19 cellular contexts compared by ENCODE assay signal in genomic region chr16:477758-478157, GRCh38. TPM values are rescaled to one million over a fixed set of nuclear protein-coding genes. Genes with fewer than 3 reads are reported as not detected.
DNase-seq lines count a peak whose midpoint lies in the region; ATAC-seq and TF ChIP-seq lines count a peak whose summit lies in the region.
"Had no signal": no experiment of that assay in that cellular context is flagged by ENCODE, and none has a peak within 500 bp of the region (broad histone marks: within the 10 kb centered on the region; RNA-seq: fewer than 3 reads in every experiment).

No MANE protein-coding gene starts in this region.

- H3K36me3 ChIP-seq in lung (ENCODE audit: control insufficient read depth in 2 of 2, insufficient read depth in 2 of 2, low read length in 2 of 2): peaks cover 0 to 17% of the 10 kb centered on the region in 2 donors
- no peaks in the 10 kb centered on the region for H3K36me3 ChIP-seq in CD8-positive, alpha-beta memory T cell (ENCODE audit: insufficient read depth, low read length)
- H3K36me3 ChIP-seq: neural progenitor cell, SJCRH30 had no signal

- no peak for ATAC-seq in lung (ENCODE audit: insufficient read depth, low FRiP score)
- no peak for ATAC-seq in GM19328 (IDR thresholded peaks at IDR 0.05; ENCODE audit: unreplicated experiment)
- ATAC-seq: CD8-positive, alpha-beta T cell had no signal

- no peaks in the 10 kb centered on the region for H3K9me3 Mint-ChIP-seq in CD8-positive, alpha-beta memory T cell
- H3K9me3 Mint-ChIP-seq: activated B cell treated with CpG ODN at 0.5 μM for 24 hours; activated T-helper 1 cell treated with anti-CD3 and anti-CD28 coated beads, Interleukin-12 subunit alpha, Interleukin-12 subunit beta, Interleukin-2, Interleukin-4 antibody, amounts not matched to agents 30 ng/mL and 10 ng/mL and 1 ng/mL, durations not matched to agents 14 hours and 24 hours and 36 hours; CD8-positive, alpha-beta T cell; endodermal cell; neural progenitor cell had no signal

- H3K4me3 ChIP-seq in lung: no peak overlapping the region
- no peak overlapping the region for H3K4me3 ChIP-seq in CD8-positive, alpha-beta memory T cell (ENCODE audit: low read length)
- H3K4me3 ChIP-seq: neural progenitor cell, SJCRH30 had no signal

- POLR2A ChIA-PET in CD8-positive, alpha-beta memory T cell (lab: Charles Lee): no interaction called here

- H3K36me3 Mint-ChIP-seq in CD8-positive, alpha-beta memory T cell: peaks cover under 1 to 25% (median 3%) of the 10 kb centered on the region in 3 donors

- H3K9me3 ChIP-seq in lung (ENCODE audit: control insufficient read depth in 2 of 2, insufficient read depth in 1 of 2, low read length in 1 of 2): no peaks in the 10 kb centered on the region
- H3K9me3 ChIP-seq in CD8-positive, alpha-beta memory T cell (ENCODE audit: low read length): no peaks in the 10 kb centered on the region
- H3K9me3 ChIP-seq: SJCRH30 had no signal

- DNase-seq in ACHN (peak; percentile 81), HK-2 (ENCODE audit: unreplicated experiment) (peak; percentile 10), dermis blood vessel endothelial cell (peak; percentile 27), lung (ENCODE audit: low spot score) (no peak), NCI-H2107 treated with DMSO at 0.1 percent for 48 hours (lab: John Stamatoyannopoulos, UW; ENCODE audit: unreplicated experiment) (no peak), GM19240 (ENCODE audit: insufficient read length, low spot score) (no peak)
- no peak for DNase-seq in CD8-positive, alpha-beta memory T cell
- DNase-seq: activated B cell treated with CpG ODN at 0.5 μM for 24 hours; CD8-positive, alpha-beta T cell; endodermal cell; foreskin melanocyte; NCI-H2029 treated with DMSO at 0.1 percent for 48 hours; NCI-H510A; retina; SJCRH30; T-helper 2 cell had no signal

- in situ Hi-C loops in ACHN (cut with HindIII; ENCODE audit: low pct_ligation_motif_present, low pct_unique_long_range_greater_than_20kb, low sequenced_read_pairs): no loop called here

- no peaks in the 10 kb centered on the region for H3K4me1 ChIP-seq in lung (ENCODE audit: control insufficient read depth in 2 of 2, insufficient read depth in 2 of 2, low read length in 2 of 2)
- no peaks in the 10 kb centered on the region for H3K4me1 ChIP-seq in CD8-positive, alpha-beta memory T cell (ENCODE audit: insufficient read depth, low read length)

- CTCF ChIA-PET in CD8-positive, alpha-beta memory T cell (lab: Charles Lee): no interaction called here

- H3K27ac ChIP-seq in lung (ENCODE audit: low read depth in 1 of 2, low read length in 1 of 2): peak overlapping the region; percentile 3 to 6
- H3K27ac ChIP-seq in CD8-positive, alpha-beta memory T cell (ENCODE audit: low read depth, low read length): no peak overlapping the region
- H3K27ac ChIP-seq: neural progenitor cell, SJCRH30 had no signal

- no peak for TF ChIP-seq CTCF in lung (IDR thresholded peaks at IDR 0.05; ENCODE audit: control extremely low read depth, extremely low read depth)

- no peak overlapping the region for H3K4me3 Mint-ChIP-seq in CD8-positive, alpha-beta memory T cell
- H3K4me3 Mint-ChIP-seq: activated B cell treated with CpG ODN at 0.5 μM for 24 hours; activated T-helper 1 cell treated with anti-CD3 and anti-CD28 coated beads, Interleukin-12 subunit alpha, Interleukin-12 subunit beta, Interleukin-2, Interleukin-4 antibody, amounts not matched to agents 30 ng/mL and 10 ng/mL and 1 ng/mL, durations not matched to agents 14 hours and 24 hours and 36 hours; CD8-positive, alpha-beta T cell; endodermal cell; neural progenitor cell had no signal

- H3K27me3 ChIP-seq in lung (ENCODE audit: control insufficient read depth, insufficient read depth): no peaks in the 10 kb centered on the region
- H3K27me3 ChIP-seq in CD8-positive, alpha-beta memory T cell (ENCODE audit: insufficient read depth, low read length, poor library complexity, severe bottlenecking): no peaks in the 10 kb centered on the region
- H3K27me3 ChIP-seq: neural progenitor cell, SJCRH30 had no signal

- H3K27ac Mint-ChIP-seq in CD8-positive, alpha-beta memory T cell: no peak overlapping the region
- H3K27ac Mint-ChIP-seq: activated B cell treated with CpG ODN at 0.5 μM for 24 hours; activated T-helper 1 cell treated with anti-CD3 and anti-CD28 coated beads, Interleukin-12 subunit alpha, Interleukin-12 subunit beta, Interleukin-2, Interleukin-4 antibody, amounts not matched to agents 30 ng/mL and 10 ng/mL and 1 ng/mL, durations not matched to agents 14 hours and 24 hours and 36 hours; CD8-positive, alpha-beta T cell; endodermal cell; neural progenitor cell had no signal

- H3K27me3 Mint-ChIP-seq in CD8-positive, alpha-beta memory T cell: no peaks in the 10 kb centered on the region
- H3K27me3 Mint-ChIP-seq: activated B cell treated with CpG ODN at 0.5 μM for 24 hours had no signal

- H3K4me1 Mint-ChIP-seq in CD8-positive, alpha-beta memory T cell: peaks cover 0 to 2% (median 0%) of the 10 kb centered on the region in 3 donors
- H3K4me1 Mint-ChIP-seq: activated B cell treated with CpG ODN at 0.5 μM for 24 hours had no signal

- WGBS in lung, 2 donors: 52 to 78% methylated on average over 11 of the region's 11 CpGs

RNA-seq across cellular contexts. Expression of gene CAPN15, which starts 49.8 kb away (rescaled TPM):
- total RNA-seq in dermis blood vessel endothelial cell (50.5 and 83.4 TPM in 2 replicates), lung (10 to 100 TPM; 14.4 to 64.1 TPM)
- 10 to 100 TPM; 37.2 to 40.6 TPM for polyA plus RNA-seq in lung
- total RNA-seq in CD8-positive, alpha-beta memory T cell: 10 to 100 TPM; 91.9 to 98.6 TPM
- polyA plus RNA-seq in CD8-positive, alpha-beta memory T cell: 15.5 TPM

RNA-seq across cellular contexts. Expression of gene RAB11FIP3, which starts 52.3 kb away (rescaled TPM):
- total RNA-seq in dermis blood vessel endothelial cell: 34.9 and 46.8 TPM in 2 replicates
- total RNA-seq in lung: 10 to 100 TPM; 20.8 to 38.3 TPM
- polyA plus RNA-seq in lung: 10 to 100 TPM; 20.7 to 22.2 TPM
- total RNA-seq in CD8-positive, alpha-beta memory T cell: 10 to 100 TPM; 30.0 to 32.8 TPM
- polyA plus RNA-seq in CD8-positive, alpha-beta memory T cell: 4.4 TPM

Comparison
In these comparisons a context has a peak if more than half of its experiments do, and no peak if none do; other contexts are left out.
1. DNase-seq: peak in ACHN (single experiment), HK-2 (single experiment) and dermis blood vessel endothelial cell (single experiment); none in lung (single experiment), CD8-positive, alpha-beta memory T cell (0 of 5), NCI-H2107 treated with DMSO at 0.1 percent for 48 hours (single experiment) and GM19240 (single experiment).